ENCODE assay signal across 1 cellular context in the genomic region with DNA sequence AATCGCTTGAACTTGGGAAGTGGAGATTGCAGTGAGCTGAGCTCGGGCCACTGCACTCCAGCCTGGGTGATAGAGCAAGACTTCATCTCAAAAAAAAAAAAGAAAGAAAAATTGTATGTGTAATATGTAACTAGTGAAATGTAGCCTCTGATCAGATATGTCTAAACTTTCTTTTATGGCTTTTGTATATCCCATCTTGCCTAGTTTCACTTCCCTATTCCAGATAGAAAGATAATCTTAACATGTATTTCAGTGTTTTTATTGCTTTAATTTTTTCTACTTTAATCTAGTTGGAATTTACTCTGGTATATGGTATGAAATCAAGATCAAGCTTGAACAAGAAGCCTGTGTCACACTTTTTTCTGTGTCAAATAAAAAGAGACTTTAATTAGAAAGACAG.
TF ChIP-seq lines count a peak whose summit lies in the region.

No MANE protein-coding gene starts in this region.

TF ChIP-seq in GM23338, 12 proteins besides CTCF, POLR2A, EP300 and RAD21:
- TF ChIP-seq NANOG (IDR thresholded peaks at IDR 0.05; ENCODE audit: borderline replicate concordance): no peak
- TF ChIP-seq STAT1 (IDR thresholded peaks at IDR 0.05; ENCODE audit: unreplicated experiment): no peak
- TF ChIP-seq, protein P1, sequence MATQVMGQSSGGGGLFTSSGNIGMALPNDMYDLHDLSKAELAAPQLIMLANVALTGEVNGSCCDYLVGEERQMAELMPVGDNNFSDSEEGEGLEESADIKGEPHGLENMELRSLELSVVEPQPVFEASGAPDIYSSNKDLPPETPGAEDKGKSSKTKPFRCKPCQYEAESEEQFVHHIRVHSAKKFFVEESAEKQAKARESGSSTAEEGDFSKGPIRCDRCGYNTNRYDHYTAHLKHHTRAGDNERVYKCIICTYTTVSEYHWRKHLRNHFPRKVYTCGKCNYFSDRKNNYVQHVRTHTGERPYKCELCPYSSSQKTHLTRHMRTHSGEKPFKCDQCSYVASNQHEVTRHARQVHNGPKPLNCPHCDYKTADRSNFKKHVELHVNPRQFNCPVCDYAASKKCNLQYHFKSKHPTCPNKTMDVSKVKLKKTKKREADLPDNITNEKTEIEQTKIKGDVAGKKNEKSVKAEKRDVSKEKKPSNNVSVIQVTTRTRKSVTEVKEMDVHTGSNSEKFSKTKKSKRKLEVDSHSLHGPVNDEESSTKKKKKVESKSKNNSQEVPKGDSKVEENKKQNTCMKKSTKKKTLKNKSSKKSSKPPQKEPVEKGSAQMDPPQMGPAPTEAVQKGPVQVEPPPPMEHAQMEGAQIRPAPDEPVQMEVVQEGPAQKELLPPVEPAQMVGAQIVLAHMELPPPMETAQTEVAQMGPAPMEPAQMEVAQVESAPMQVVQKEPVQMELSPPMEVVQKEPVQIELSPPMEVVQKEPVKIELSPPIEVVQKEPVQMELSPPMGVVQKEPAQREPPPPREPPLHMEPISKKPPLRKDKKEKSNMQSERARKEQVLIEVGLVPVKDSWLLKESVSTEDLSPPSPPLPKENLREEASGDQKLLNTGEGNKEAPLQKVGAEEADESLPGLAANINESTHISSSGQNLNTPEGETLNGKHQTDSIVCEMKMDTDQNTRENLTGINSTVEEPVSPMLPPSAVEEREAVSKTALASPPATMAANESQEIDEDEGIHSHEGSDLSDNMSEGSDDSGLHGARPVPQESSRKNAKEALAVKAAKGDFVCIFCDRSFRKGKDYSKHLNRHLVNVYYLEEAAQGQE (IDR thresholded peaks at IDR 0.05; ENCODE audit: unreplicated experiment): no peak
- TF ChIP-seq, protein P2, sequence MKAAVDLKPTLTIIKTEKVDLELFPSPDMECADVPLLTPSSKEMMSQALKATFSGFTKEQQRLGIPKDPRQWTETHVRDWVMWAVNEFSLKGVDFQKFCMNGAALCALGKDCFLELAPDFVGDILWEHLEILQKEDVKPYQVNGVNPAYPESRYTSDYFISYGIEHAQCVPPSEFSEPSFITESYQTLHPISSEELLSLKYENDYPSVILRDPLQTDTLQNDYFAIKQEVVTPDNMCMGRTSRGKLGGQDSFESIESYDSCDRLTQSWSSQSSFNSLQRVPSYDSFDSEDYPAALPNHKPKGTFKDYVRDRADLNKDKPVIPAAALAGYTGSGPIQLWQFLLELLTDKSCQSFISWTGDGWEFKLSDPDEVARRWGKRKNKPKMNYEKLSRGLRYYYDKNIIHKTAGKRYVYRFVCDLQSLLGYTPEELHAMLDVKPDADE (IDR thresholded peaks at IDR 0.05): no peak
- TF ChIP-seq, protein P3, sequence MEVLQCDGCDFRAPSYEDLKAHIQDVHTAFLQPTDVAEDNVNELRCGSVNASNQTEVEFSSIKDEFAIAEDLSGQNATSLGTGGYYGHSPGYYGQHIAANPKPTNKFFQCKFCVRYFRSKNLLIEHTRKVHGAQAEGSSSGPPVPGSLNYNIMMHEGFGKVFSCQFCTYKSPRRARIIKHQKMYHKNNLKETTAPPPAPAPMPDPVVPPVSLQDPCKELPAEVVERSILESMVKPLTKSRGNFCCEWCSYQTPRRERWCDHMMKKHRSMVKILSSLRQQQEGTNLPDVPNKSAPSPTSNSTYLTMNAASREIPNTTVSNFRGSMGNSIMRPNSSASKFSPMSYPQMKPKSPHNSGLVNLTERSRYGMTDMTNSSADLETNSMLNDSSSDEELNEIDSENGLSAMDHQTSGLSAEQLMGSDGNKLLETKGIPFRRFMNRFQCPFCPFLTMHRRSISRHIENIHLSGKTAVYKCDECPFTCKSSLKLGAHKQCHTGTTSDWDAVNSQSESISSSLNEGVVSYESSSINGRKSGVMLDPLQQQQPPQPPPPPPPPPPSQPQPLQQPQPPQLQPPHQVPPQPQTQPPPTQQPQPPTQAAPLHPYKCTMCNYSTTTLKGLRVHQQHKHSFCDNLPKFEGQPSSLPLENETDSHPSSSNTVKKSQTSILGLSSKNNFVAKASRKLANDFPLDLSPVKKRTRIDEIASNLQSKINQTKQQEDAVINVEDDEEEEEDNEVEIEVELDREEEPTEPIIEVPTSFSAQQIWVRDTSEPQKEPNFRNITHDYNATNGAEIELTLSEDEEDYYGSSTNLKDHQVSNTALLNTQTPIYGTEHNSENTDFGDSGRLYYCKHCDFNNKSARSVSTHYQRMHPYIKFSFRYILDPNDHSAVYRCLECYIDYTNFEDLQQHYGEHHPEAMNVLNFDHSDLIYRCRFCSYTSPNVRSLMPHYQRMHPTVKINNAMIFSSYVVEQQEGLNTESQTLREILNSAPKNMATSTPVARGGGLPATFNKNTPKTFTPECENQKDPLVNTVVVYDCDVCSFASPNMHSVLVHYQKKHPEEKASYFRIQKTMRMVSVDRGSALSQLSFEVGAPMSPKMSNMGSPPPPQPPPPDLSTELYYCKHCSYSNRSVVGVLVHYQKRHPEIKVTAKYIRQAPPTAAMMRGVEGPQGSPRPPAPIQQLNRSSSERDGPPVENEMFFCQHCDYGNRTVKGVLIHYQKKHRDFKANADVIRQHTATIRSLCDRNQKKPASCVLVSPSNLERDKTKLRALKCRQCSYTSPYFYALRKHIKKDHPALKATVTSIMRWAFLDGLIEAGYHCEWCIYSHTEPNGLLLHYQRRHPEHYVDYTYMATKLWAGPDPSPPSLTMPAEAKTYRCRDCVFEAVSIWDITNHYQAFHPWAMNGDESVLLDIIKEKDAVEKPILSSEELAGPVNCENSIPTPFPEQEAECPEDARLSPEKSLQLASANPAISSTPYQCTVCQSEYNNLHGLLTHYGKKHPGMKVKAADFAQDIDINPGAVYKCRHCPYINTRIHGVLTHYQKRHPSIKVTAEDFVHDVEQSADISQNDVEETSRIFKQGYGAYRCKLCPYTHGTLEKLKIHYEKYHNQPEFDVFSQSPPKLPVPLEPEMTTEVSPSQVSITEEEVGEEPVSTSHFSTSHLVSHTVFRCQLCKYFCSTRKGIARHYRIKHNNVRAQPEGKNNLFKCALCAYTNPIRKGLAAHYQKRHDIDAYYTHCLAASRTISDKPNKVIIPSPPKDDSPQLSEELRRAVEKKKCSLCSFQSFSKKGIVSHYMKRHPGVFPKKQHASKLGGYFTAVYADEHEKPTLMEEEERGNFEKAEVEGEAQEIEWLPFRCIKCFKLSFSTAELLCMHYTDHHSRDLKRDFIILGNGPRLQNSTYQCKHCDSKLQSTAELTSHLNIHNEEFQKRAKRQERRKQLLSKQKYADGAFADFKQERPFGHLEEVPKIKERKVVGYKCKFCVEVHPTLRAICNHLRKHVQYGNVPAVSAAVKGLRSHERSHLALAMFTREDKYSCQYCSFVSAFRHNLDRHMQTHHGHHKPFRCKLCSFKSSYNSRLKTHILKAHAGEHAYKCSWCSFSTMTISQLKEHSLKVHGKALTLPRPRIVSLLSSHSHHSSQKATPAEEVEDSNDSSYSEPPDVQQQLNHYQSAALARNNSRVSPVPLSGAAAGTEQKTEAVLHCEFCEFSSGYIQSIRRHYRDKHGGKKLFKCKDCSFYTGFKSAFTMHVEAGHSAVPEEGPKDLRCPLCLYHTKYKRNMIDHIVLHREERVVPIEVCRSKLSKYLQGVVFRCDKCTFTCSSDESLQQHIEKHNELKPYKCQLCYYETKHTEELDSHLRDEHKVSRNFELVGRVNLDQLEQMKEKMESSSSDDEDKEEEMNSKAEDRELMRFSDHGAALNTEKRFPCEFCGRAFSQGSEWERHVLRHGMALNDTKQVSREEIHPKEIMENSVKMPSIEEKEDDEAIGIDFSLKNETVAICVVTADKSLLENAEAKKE (CRISPR knock-in tag; IDR thresholded peaks at IDR 0.05): no peak
- TF ChIP-seq POLR2AphosphoS5 (IDR thresholded peaks at IDR 0.05; ENCODE audit: low read depth): no peak
- TF ChIP-seq ZNF331 (CRISPR knock-in tag; IDR thresholded peaks at IDR 0.05; ENCODE audit: low read depth): no peak
- TF ChIP-seq EZH2 (IDR thresholded peaks at IDR 0.05; ENCODE audit: low read depth, unreplicated experiment): no peak
- no peak for TF ChIP-seq CREB1 (CRISPR knock-in tag; IDR thresholded peaks at IDR 0.05; ENCODE audit: low read depth)
- no peak for TF ChIP-seq ZNF114 (CRISPR knock-in tag; IDR thresholded peaks at IDR 0.05)
- no peak for TF ChIP-seq EZH2phosphoT487 (IDR thresholded peaks at IDR 0.05; ENCODE audit: unreplicated experiment)
- no peak for TF ChIP-seq JUNB (IDR thresholded peaks at IDR 0.05; ENCODE audit: unreplicated experiment)
